ENCODE assay signal across 8 cellular contexts in genomic region chr22:21865041-21865440, GRCh38. TPM values are rescaled to one million over a fixed set of nuclear protein-coding genes. Genes with fewer than 3 reads are reported as not detected.
A peak's percentile ranks its signal among the peaks of the same experiment; 100 is the strongest.
DNase-seq lines count a peak whose midpoint lies in the region; ATAC-seq, FAIRE-seq and TF ChIP-seq lines count a peak whose summit lies in the region.

No MANE protein-coding gene starts in this region.

- no peak for TF ChIP-seq POLR2A in A549 (IDR thresholded peaks at IDR 0.05; ENCODE audit: low read length)
- no peak for TF ChIP-seq POLR2A in GM12891 (IDR thresholded peaks at IDR 0.05; ENCODE audit: low read depth, low read length)

- DNase-seq in A549 (ENCODE audit: low read depth in 1 of 2, low spot score in 1 of 2) (no peak), GM12891 (ENCODE audit: insufficient read length, low spot score) (no peak), activated B cell treated with CpG ODN at 0.5 μM for 24 hours (no peak), globus pallidus (ENCODE audit: low spot score) (peak; percentile 41), DMS53 (lab: John Stamatoyannopoulos, UW) (no peak)
- peak; percentile 24 to 40 for DNase-seq in stimulated activated CD4-positive, alpha-beta T cell treated with anti-CD3 and anti-CD28 coated beads, Interleukin-4, amount 100 ng/mL, for 48 hours (ENCODE audit: low read depth in 2 of 2)

- H3K27ac Mint-ChIP-seq in activated B cell treated with CpG ODN at 0.5 μM for 24 hours = no peak overlapping the region

- TF ChIP-seq CTCF in A549 (IDR thresholded peaks at IDR 0.05) (no peak), activated B cell treated with CpG ODN at 0.5 μM for 24 hours (IDR thresholded peaks at IDR 0.05) (no peak)

- TF ChIP-seq EP300 in A549 (IDR thresholded peaks at IDR 0.05) = no peak

- peak overlapping the region; percentile 83 for H3K4me2 ChIP-seq in A549

- peaks cover 20% of the 10 kb centered on the region for H3K36me3 Mint-ChIP-seq in activated B cell treated with CpG ODN at 0.5 μM for 24 hours (ENCODE audit: low read depth)

- peaks cover 3% of the 10 kb centered on the region for H3K9me3 Mint-ChIP-seq in activated B cell treated with CpG ODN at 0.5 μM for 24 hours

- 64% methylated on average over 3 of the region's 3 CpGs for WGBS in A549 (ENCODE audit: missing lambda C conversion rate)

- peaks cover 74% of the 10 kb centered on the region for H3K4me1 Mint-ChIP-seq in activated B cell treated with CpG ODN at 0.5 μM for 24 hours

- CTCF ChIA-PET in A549 (lab: Yijun Ruan, JAX) (no interaction called here), activated B cell treated with CpG ODN at 0.5 μM for 24 hours (lab: Charles Lee) (no interaction called here)

- intact Hi-C loops in activated B cell treated with CpG ODN at 0.5 μM for 24 hours (cut with micrococcal nuclease) = loop anchor here (5.0 kb wide), 5 partner anchors 33 to 948 kb away; partner anchors contain the start of genes CRKL, PPIL2 and PPM1F

- POLR2A ChIA-PET in A549 (lab: Yijun Ruan, JAX) (no interaction called here), activated B cell treated with CpG ODN at 0.5 μM for 24 hours (lab: Charles Lee) (no interaction called here)

- peak overlapping the region; percentile 24 for H3K4me3 Mint-ChIP-seq in activated B cell treated with CpG ODN at 0.5 μM for 24 hours

- no peak for ATAC-seq in A549
- ATAC-seq in activated B cell treated with CpG ODN at 0.5 μM for 24 hours (ENCODE audit: low read depth) = no peak
- no peak for ATAC-seq in HG03108 (IDR thresholded peaks at IDR 0.05; ENCODE audit: unreplicated experiment)
- no peak for ATAC-seq in HG03457 (IDR thresholded peaks at IDR 0.05; ENCODE audit: unreplicated experiment)

- no peak overlapping the region for H3K4me3 ChIP-seq in A549

- H3K4me1 ChIP-seq in A549 = peaks cover 39% of the 10 kb centered on the region

- H3K27me3 Mint-ChIP-seq in activated B cell treated with CpG ODN at 0.5 μM for 24 hours = no peaks in the 10 kb centered on the region

- FAIRE-seq in A549 (lab: Jason Lieb, UNC) = no peak
- peak; percentile 87 for FAIRE-seq in GM12891 (lab: Jason Lieb, UNC)

- H3K9me3 ChIP-seq in A549 = no peaks in the 10 kb centered on the region

- H3K27ac ChIP-seq in A549 = no peak overlapping the region

- TF ChIP-seq RAD21 in A549 (conservative IDR thresholded peaks at IDR 0.05 in 1 of 2, IDR thresholded peaks at IDR 0.05 in 1 of 2) = no peak

TF ChIP-seq in A549, 52 proteins besides CTCF, POLR2A, EP300 and RAD21 (continues in another document):
- TF ChIP-seq NPAS2 (CRISPR knock-in tag; IDR thresholded peaks at IDR 0.05; ENCODE audit: borderline replicate concordance) = no peak
- no peak for TF ChIP-seq HEYL (CRISPR knock-in tag; IDR thresholded peaks at IDR 0.05)
- TF ChIP-seq PBX3 (IDR thresholded peaks at IDR 0.05) = no peak
- TF ChIP-seq, protein P1, sequence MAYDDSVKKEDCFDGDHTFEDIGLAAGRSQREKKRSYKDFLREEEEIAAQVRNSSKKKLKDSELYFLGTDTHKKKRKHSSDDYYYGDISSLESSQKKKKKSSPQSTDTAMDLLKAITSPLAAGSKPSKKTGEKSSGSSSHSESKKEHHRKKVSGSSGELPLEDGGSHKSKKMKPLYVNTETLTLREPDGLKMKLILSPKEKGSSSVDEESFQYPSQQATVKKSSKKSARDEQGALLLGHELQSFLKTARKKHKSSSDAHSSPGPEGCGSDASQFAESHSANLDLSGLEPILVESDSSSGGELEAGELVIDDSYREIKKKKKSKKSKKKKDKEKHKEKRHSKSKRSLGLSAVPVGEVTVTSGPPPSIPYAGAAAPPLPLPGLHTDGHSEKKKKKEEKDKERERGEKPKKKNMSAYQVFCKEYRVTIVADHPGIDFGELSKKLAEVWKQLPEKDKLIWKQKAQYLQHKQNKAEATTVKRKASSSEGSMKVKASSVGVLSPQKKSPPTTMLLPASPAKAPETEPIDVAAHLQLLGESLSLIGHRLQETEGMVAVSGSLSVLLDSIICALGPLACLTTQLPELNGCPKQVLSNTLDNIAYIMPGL (CRISPR knock-in tag; IDR thresholded peaks at IDR 0.05; ENCODE audit: borderline replicate concordance) = no peak
- TF ChIP-seq NR3C1 (IDR thresholded peaks at IDR 0.05) = no peak
- no peak for TF ChIP-seq USF2 (IDR thresholded peaks at IDR 0.05)
- TF ChIP-seq, protein P2, sequence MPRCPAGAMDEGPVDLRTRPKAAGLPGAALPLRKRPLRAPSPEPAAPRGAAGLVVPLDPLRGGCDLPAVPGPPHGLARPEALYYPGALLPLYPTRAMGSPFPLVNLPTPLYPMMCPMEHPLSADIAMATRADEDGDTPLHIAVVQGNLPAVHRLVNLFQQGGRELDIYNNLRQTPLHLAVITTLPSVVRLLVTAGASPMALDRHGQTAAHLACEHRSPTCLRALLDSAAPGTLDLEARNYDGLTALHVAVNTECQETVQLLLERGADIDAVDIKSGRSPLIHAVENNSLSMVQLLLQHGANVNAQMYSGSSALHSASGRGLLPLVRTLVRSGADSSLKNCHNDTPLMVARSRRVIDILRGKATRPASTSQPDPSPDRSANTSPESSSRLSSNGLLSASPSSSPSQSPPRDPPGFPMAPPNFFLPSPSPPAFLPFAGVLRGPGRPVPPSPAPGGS (IDR thresholded peaks at IDR 0.05) = no peak

TF ChIP-seq in GM12891, 5 proteins besides CTCF, POLR2A, EP300 and RAD21:
- TF ChIP-seq SPI1 (IDR thresholded peaks at IDR 0.05; ENCODE audit: low read depth, low read length) = no peak
- no peak for TF ChIP-seq POU2F2 (IDR thresholded peaks at IDR 0.05; ENCODE audit: low read depth, low read length)
- no peak for TF ChIP-seq PAX5 (IDR thresholded peaks at IDR 0.05; ENCODE audit: insufficient read depth, low read length, severe bottlenecking)
- no peak for TF ChIP-seq TAF1 (IDR thresholded peaks at IDR 0.05; ENCODE audit: low read depth, low read length)
- no peak for TF ChIP-seq POLR2AphosphoS5 (IDR thresholded peaks at IDR 0.05; ENCODE audit: low read depth, low read length)

RNA-seq across cellular contexts. Expression of gene MAPK1, which starts 2.4 kb away (rescaled TPM):
- polyA plus RNA-seq in A549 (2011; rRNA removed) (85.5 and 90.8 TPM in 2 replicates), A549 (2017; fragmentation: RNase III; extraction: RNeasy Plus Mini Kit Qiagen cat#74134 plus additional on column Dnase treatment) (28.3 to 30.8 TPM (median 28.8 TPM) in 3 replicates)
- polyA plus RNA-seq in A549 (2012; cell fraction: cytosol; rRNA removed) = 16.8 and 26.6 TPM in 2 replicates
- polyA plus RNA-seq in A549 (2012; cell fraction: nucleus; rRNA removed) = 11.0 and 14.0 TPM in 2 replicates
- 30.4 and 31.1 TPM in 2 replicates for polyA minus RNA-seq in A549 (2011; rRNA and poly(A)+ RNA removed)
- 28.8 TPM for polyA plus RNA-seq in GM12891 (2012; ENCODE audit: low read depth, missing spikeins)
- total RNA-seq in activated B cell treated with CpG ODN at 0.5 μM for 24 hours = 130 and 149 TPM in 2 replicates

Comparison
In these comparisons a context has a peak if more than half of its experiments do, and no peak if none do; other contexts are left out.
1. DNase-seq: peak in globus pallidus (single experiment) and stimulated activated CD4-positive, alpha-beta T cell treated with anti-CD3 and anti-CD28 coated beads, Interleukin-4, amount 100 ng/mL, for 48 hours (2 of 2); none in A549 (0 of 2), GM12891 (single experiment), activated B cell treated with CpG ODN at 0.5 μM for 24 hours (single experiment) and DMS53 (single experiment).